1 cellular context compared by ENCODE assay signal in genomic region chr12:96199465-96199864, GRCh38.
A peak's percentile ranks its signal among the peaks of the same experiment; 100 is the strongest.
TF ChIP-seq lines count a peak whose summit lies in the region.

No MANE protein-coding gene starts in this region.

TF ChIP-seq in IMR-90, 13 proteins besides CTCF, POLR2A, EP300 and RAD21:
- TF ChIP-seq USF2 (IDR thresholded peaks at IDR 0.05; ENCODE audit: low read depth, low read length) (no peak), MAFK (IDR thresholded peaks at IDR 0.05; ENCODE audit: low read depth, low read length) (peak; percentile 85)
